21 cellular contexts compared by ENCODE assay signal in the genomic region with DNA sequence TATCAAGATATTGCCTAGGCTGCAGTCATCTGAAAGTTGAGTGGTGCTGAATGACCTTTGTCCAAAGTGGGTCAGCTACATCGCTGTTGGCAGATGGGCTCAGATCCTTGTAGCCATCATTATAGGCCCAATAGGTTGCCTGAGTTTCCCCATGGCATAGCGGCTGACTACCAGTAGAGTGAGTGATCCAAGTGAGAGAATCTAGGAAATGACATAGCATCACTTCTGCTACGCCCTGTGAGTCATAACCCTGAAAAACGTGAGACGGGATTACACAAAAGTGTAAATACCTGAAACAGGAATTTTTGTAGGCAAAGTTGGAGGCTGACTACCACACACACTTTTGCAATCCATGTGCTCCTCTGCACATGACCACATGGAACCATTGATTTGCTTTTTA.
"Had no signal": no experiment of that assay in that cellular context is flagged by ENCODE, and none has a peak within 500 bp of the region (broad histone marks: within the 10 kb centered on the region; RNA-seq: fewer than 3 reads in every experiment).

No MANE protein-coding gene starts in this region.

- H2AFZ ChIP-seq: PC-9 had no signal

- FAIRE-seq: HTR-8/SVneo had no signal

- DNase-seq: KBM-7, MG63, NCI-H1092 treated with DMSO at 0.1 percent for 48 hours, NCI-H1436, NCI-H187, NCI-H2029, NCI-H2081 treated with DMSO at 0.1 percent for 48 hours, NCI-H2171, NCI-H226, NCI-H446, NCI-H510A, NCI-H524 treated with DMSO at 0.1 percent for 48 hours, NCI-H69, NCI-H774, PC-9, Peyer's patch, Right ventricle myocardium superior, SIG-M5 had no signal

- H3K4me1 ChIP-seq: Peyer's patch, SJSA1 had no signal

- H3K9me3 ChIP-seq: MG63, Peyer's patch, SJSA1 had no signal

- H3K27ac ChIP-seq: PC-9, Peyer's patch, SJSA1, SK-N-MC had no signal

- H3K36me3 ChIP-seq: MG63, Peyer's patch, SJSA1 had no signal

- H3K4me3 ChIP-seq: MG63, PC-9, Peyer's patch, SJSA1, SK-N-MC had no signal

- H3K27me3 ChIP-seq: MG63, Peyer's patch, SJSA1 had no signal

- H3K4me2 ChIP-seq: PC-9 had no signal
